Comparison of ENCODE assay signal across 8 cellular contexts in genomic region chr4:180828455-180829018, GRCh38.
DNase-seq lines count a peak whose midpoint lies in the region; ATAC-seq and TF ChIP-seq lines count a peak whose summit lies in the region.

No MANE protein-coding gene starts in this region.

- peak; percentile 71 for ATAC-seq in IMR-90 (ENCODE audit: low read depth)
- no peak for ATAC-seq in HG03571 (IDR thresholded peaks at IDR 0.05; ENCODE audit: unreplicated experiment)
- no peak for ATAC-seq in HG03097 (IDR thresholded peaks at IDR 0.05; ENCODE audit: low FRiP score, unreplicated experiment)
- no peak for ATAC-seq in HG02970 (IDR thresholded peaks at IDR 0.05; ENCODE audit: low FRiP score, unreplicated experiment)

- H4K20me1 ChIP-seq in IMR-90 (ENCODE audit: insufficient read depth, low read length): no peaks in the 10 kb centered on the region

- H3K9ac ChIP-seq in IMR-90 (ENCODE audit: low read depth, low read length): no peak overlapping the region

- H3K9me3 Mint-ChIP-seq in Calu3 (ENCODE audit: low read depth, unreplicated experiment) (peaks cover 5% of the 10 kb centered on the region), nephron (no peaks in the 10 kb centered on the region)

- WGBS in IMR-90 (ENCODE audit: extremely low coverage in 2 of 2, insufficient read length in 1 of 2), 2 experiments: no CpG with 5 or more reads among the region's 2 CpGs

- H3K36me3 Mint-ChIP-seq in Calu3 (ENCODE audit: insufficient read depth, unreplicated experiment) (no peaks in the 10 kb centered on the region), nephron (ENCODE audit: low read depth) (no peaks in the 10 kb centered on the region)

- H3K4me3 ChIP-seq in IMR-90 (ENCODE audit: insufficient read depth, low read depth, low read length): no peak overlapping the region

- no peak overlapping the region for H3K27ac ChIP-seq in IMR-90 (ENCODE audit: insufficient read depth, low read length)

- H3K9me1 ChIP-seq in IMR-90 (ENCODE audit: insufficient read depth, low read length): no peaks in the 10 kb centered on the region

- H4K8ac ChIP-seq in IMR-90 (ENCODE audit: low read depth in 2 of 2, low read length in 2 of 2): no peak overlapping the region

- no peak overlapping the region for H2BK120ac ChIP-seq in IMR-90 (ENCODE audit: low read depth, low read length)

- H2AK9ac ChIP-seq in IMR-90 (replicated peaks; ENCODE audit: low read depth, low read length, poor library complexity): no peak overlapping the region

- POLR2A ChIA-PET in IMR-90 (lab: Charles Lee; ENCODE audit: unreplicated experiment): no interaction called here

- BruUV-seq in Calu3 (replicated peaks; lab: Mats Ljungman, UMichigan) (no TSS peak), IMR-90 (replicated peaks; lab: Mats Ljungman, UMichigan) (no TSS peak)

- no peak overlapping the region for H3K56ac ChIP-seq in IMR-90 (ENCODE audit: extremely low read depth, insufficient read depth, low read length)

- intact Hi-C loops in Calu3 (cut with micrococcal nuclease; ENCODE audit: unreplicated experiment) (loop anchor here (2.0 to 5.0 kb wide), 3 partner anchors 118 to 700 kb away; no protein-coding TSS in a partner anchor), IMR-90 (cut with micrococcal nuclease) (loop anchor here (1.0 to 5.0 kb wide), 4 partner anchors 119 to 700 kb away; no protein-coding TSS in a partner anchor)

- no peaks in the 10 kb centered on the region for H3K4me1 Mint-ChIP-seq in Calu3 (ENCODE audit: low read depth, unreplicated experiment)
- peaks cover 16% of the 10 kb centered on the region for H3K4me1 Mint-ChIP-seq in nephron

- dilution Hi-C loops in IMR-90 (cut with HindIII; ENCODE audit: low sequenced_read_pairs, unreplicated experiment): no loop called here

- in situ Hi-C loops in IMR-90 (cut with MboI; ENCODE audit: low sequenced_read_pairs): loop anchor here (25.0 kb wide), 1 partner anchor 684 kb away; no protein-coding TSS in a partner anchor

- no peak for TF ChIP-seq POLR2A in IMR-90 (IDR thresholded peaks at IDR 0.05; ENCODE audit: low read depth, low read length)

- H2AK5ac ChIP-seq in IMR-90 (ENCODE audit: low read depth, low read length): no peak overlapping the region

- no peak overlapping the region for H3K23ac ChIP-seq in IMR-90 (ENCODE audit: low read depth, low read length)

- no peaks in the 10 kb centered on the region for H3K79me1 ChIP-seq in IMR-90 (ENCODE audit: low read depth in 1 of 2, low read length in 2 of 2)

- no peak overlapping the region for H4K91ac ChIP-seq in IMR-90 (ENCODE audit: insufficient read depth, low read depth, low read length)

- H3K27ac Mint-ChIP-seq in Calu3 (ENCODE audit: unreplicated experiment) (no peak overlapping the region), nephron (peak overlapping the region in 2 of 3 experiments; percentile 12 to 54)

- H3K4me3 Mint-ChIP-seq in Calu3 (ENCODE audit: low read depth, unreplicated experiment): no peak overlapping the region
- H3K4me3 Mint-ChIP-seq in nephron: no peak overlapping the region

- H4K5ac ChIP-seq in IMR-90 (ENCODE audit: low read depth, low read length): no peak overlapping the region

- no peak overlapping the region for H3K14ac ChIP-seq in IMR-90 (replicated peaks; ENCODE audit: low read depth, low read length)

- H3K4me1 ChIP-seq in IMR-90 (ENCODE audit: control insufficient read depth, insufficient read depth, low read length): 0 out of 2 replicates have a peak, but pooled peaks cover 2% of the 10 kb centered on the region

- no peaks in the 10 kb centered on the region for H3K9me3 ChIP-seq in IMR-90 (ENCODE audit: control insufficient read depth, insufficient read depth, low read length)

- H3K27me3 Mint-ChIP-seq in Calu3 (ENCODE audit: unreplicated experiment) (no peaks in the 10 kb centered on the region), nephron (ENCODE audit: low read depth) (no peaks in the 10 kb centered on the region)

- TF ChIP-seq CTCF in Calu3 (IDR thresholded peaks at IDR 0.05; ENCODE audit: unreplicated experiment): peak; percentile 41
- TF ChIP-seq CTCF in IMR-90 (conservative IDR thresholded peaks at IDR 0.05; ENCODE audit: low read depth, low read length): peak; percentile 86
- peak; percentile 81 to 82 (median 82) for TF ChIP-seq CTCF in nephron (IDR thresholded peaks at IDR 0.05; ENCODE audit: unreplicated experiment in 3 of 3)

- H2BK15ac ChIP-seq in IMR-90 (ENCODE audit: low read depth, low read length): no peak overlapping the region

- peak; percentile 21 for DNase-seq in Calu3
- DNase-seq in IMR-90: peak; percentile 83
- DNase-seq in NOMO-1 treated with DMSO at 0.1 percent for 48 hours (lab: John Stamatoyannopoulos, UW; ENCODE audit: unreplicated experiment): peak; percentile 3
- DNase-seq in dedifferentiated amniotic fluid mesenchymal stem cell (ENCODE audit: extremely low spot score): peak; percentile 78

- H3K27me3 ChIP-seq in IMR-90 (ENCODE audit: control insufficient read depth, insufficient read depth, low read length): no peaks in the 10 kb centered on the region

- no peak overlapping the region for H2BK20ac ChIP-seq in IMR-90 (ENCODE audit: low read depth, low read length)

- H3K36me3 ChIP-seq in IMR-90 (ENCODE audit: control insufficient read depth, insufficient read depth, low read length): no peaks in the 10 kb centered on the region

- no peak overlapping the region for H2BK5ac ChIP-seq in IMR-90 (ENCODE audit: low read depth, low read length, poor library complexity, severe bottlenecking)

- H3K18ac ChIP-seq in IMR-90 (ENCODE audit: low read depth, low read length): no peak overlapping the region

- no peak overlapping the region for H3K4ac ChIP-seq in IMR-90 (ENCODE audit: low read depth, low read length)

- H3K4me2 ChIP-seq in IMR-90 (ENCODE audit: low read depth, low read length): no peak overlapping the region

- no peak overlapping the region for H2AFZ ChIP-seq in IMR-90 (replicated peaks; ENCODE audit: low read length, poor library complexity)

- CTCF ChIA-PET in Calu3 (lab: Charles Lee) (interaction anchor here (0.5 kb wide), 1 partner anchor 1629 kb away, joined by 4 read pairs; no protein-coding TSS in a partner anchor), IMR-90 (lab: Yijun Ruan, JAX) (interaction anchor here (0.6 to 1.6 kb wide), 5 partner anchors 15 to 1981 kb away, joined by 3 to 5 read pairs (median 4); no protein-coding TSS in a partner anchor)

- peak; percentile 84 for TF ChIP-seq RAD21 in IMR-90 (IDR thresholded peaks at IDR 0.05; ENCODE audit: low read length)

TF ChIP-seq in IMR-90, 13 proteins besides CTCF, POLR2A, EP300 and RAD21:
- peak; percentile 59 for TF ChIP-seq SMC3 (IDR thresholded peaks at IDR 0.05; ENCODE audit: low read depth, low read length)
- TF ChIP-seq FOS (IDR thresholded peaks at IDR 0.05; ENCODE audit: low read depth, low read length): no peak
- TF ChIP-seq BHLHE40 (IDR thresholded peaks at IDR 0.05; ENCODE audit: low read depth, low read length): peak; percentile 63; the same call in 1 of the 2 replicates

Comparison
In these comparisons a context has a peak if more than half of its experiments do, and no peak if none do; other contexts are left out.
1. DNase-seq: peak in every context shown above with its lines; median percentile 83 in IMR-90; 78 in dedifferentiated amniotic fluid mesenchymal stem cell; 21 in Calu3; 3 in NOMO-1 treated with DMSO at 0.1 percent for 48 hours.